1 cellular context compared by ENCODE assay signal in the genomic region with DNA sequence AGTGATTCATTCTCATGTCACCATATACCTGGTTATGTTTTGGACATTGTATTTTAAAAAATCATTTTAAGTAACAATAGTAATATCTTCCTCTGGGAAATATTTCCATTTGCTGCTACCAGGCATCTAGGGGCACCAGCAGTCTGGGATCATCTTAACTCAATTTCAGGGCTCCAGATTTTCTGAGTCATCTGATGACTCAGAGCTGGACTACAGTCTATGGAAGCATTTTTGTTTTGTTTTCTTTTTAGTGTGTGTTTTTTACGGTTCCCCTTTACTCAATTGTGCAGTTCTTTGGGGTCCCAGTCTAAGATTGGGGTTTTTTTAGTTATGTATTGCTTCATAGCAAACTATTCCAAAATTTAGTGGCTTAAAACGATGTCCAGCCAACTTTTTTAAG.
A peak's percentile ranks its signal among the peaks of the same experiment; 100 is the strongest.
TF ChIP-seq lines count a peak whose summit lies in the region.

No MANE protein-coding gene starts in this region.

TF ChIP-seq in K562, 482 proteins besides CTCF, POLR2A, EP300 and RAD21 (continued from another document and continues in another):
- TF ChIP-seq, protein P1, sequence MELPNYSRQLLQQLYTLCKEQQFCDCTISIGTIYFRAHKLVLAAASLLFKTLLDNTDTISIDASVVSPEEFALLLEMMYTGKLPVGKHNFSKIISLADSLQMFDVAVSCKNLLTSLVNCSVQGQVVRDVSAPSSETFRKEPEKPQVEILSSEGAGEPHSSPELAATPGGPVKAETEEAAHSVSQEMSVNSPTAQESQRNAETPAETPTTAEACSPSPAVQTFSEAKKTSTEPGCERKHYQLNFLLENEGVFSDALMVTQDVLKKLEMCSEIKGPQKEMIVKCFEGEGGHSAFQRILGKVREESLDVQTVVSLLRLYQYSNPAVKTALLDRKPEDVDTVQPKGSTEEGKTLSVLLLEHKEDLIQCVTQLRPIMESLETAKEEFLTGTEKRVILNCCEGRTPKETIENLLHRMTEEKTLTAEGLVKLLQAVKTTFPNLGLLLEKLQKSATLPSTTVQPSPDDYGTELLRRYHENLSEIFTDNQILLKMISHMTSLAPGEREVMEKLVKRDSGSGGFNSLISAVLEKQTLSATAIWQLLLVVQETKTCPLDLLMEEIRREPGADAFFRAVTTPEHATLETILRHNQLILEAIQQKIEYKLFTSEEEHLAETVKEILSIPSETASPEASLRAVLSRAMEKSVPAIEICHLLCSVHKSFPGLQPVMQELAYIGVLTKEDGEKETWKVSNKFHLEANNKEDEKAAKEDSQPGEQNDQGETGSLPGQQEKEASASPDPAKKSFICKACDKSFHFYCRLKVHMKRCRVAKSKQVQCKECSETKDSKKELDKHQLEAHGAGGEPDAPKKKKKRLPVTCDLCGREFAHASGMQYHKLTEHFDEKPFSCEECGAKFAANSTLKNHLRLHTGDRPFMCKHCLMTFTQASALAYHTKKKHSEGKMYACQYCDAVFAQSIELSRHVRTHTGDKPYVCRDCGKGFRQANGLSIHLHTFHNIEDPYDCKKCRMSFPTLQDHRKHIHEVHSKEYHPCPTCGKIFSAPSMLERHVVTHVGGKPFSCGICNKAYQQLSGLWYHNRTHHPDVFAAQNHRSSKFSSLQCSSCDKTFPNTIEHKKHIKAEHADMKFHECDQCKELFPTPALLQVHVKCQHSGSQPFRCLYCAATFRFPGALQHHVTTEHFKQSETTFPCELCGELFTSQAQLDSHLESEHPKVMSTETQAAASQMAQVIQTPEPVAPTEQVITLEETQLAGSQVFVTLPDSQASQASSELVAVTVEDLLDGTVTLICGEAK (IDR thresholded peaks at IDR 0.05), result no peak
- TF ChIP-seq, protein P1 (CRISPR knock-in tag; IDR thresholded peaks at IDR 0.05), result no peak
- TF ChIP-seq NR2F6 (CRISPR knock-in tag; IDR thresholded peaks at IDR 0.05) (no peak), POLR2B (IDR thresholded peaks at IDR 0.05; ENCODE audit: low read depth, partially characterized antibody) (no peak), ZNF436 (CRISPR knock-in tag; IDR thresholded peaks at IDR 0.05) (no peak), HMGN3 (IDR thresholded peaks at IDR 0.05; ENCODE audit: borderline replicate concordance, extremely low read depth, insufficient read length, low read depth, low read length) (no peak), ZBTB1 (CRISPR knock-in tag; IDR thresholded peaks at IDR 0.05; ENCODE audit: borderline replicate concordance, low read depth) (no peak), POLR3G (IDR thresholded peaks at IDR 0.05; ENCODE audit: extremely low read depth, insufficient read length, insufficient replicate concordance) (no peak), ERF (CRISPR knock-in tag; IDR thresholded peaks at IDR 0.05) (no peak), ARID1B (IDR thresholded peaks at IDR 0.05) (peak; percentile 77), ZNF12 (CRISPR knock-in tag; IDR thresholded peaks at IDR 0.05) (no peak), MECOM (CRISPR knock-in tag; IDR thresholded peaks at IDR 0.05) (no peak), ZNF184 (CRISPR knock-in tag; IDR thresholded peaks at IDR 0.05) (no peak), FOS (IDR thresholded peaks at IDR 0.05; ENCODE audit: extremely low read depth, insufficient read length) (peak; percentile 76), WHSC1 (IDR thresholded peaks at IDR 0.05; ENCODE audit: low read length) (no peak)
- TF ChIP-seq, protein P2, sequence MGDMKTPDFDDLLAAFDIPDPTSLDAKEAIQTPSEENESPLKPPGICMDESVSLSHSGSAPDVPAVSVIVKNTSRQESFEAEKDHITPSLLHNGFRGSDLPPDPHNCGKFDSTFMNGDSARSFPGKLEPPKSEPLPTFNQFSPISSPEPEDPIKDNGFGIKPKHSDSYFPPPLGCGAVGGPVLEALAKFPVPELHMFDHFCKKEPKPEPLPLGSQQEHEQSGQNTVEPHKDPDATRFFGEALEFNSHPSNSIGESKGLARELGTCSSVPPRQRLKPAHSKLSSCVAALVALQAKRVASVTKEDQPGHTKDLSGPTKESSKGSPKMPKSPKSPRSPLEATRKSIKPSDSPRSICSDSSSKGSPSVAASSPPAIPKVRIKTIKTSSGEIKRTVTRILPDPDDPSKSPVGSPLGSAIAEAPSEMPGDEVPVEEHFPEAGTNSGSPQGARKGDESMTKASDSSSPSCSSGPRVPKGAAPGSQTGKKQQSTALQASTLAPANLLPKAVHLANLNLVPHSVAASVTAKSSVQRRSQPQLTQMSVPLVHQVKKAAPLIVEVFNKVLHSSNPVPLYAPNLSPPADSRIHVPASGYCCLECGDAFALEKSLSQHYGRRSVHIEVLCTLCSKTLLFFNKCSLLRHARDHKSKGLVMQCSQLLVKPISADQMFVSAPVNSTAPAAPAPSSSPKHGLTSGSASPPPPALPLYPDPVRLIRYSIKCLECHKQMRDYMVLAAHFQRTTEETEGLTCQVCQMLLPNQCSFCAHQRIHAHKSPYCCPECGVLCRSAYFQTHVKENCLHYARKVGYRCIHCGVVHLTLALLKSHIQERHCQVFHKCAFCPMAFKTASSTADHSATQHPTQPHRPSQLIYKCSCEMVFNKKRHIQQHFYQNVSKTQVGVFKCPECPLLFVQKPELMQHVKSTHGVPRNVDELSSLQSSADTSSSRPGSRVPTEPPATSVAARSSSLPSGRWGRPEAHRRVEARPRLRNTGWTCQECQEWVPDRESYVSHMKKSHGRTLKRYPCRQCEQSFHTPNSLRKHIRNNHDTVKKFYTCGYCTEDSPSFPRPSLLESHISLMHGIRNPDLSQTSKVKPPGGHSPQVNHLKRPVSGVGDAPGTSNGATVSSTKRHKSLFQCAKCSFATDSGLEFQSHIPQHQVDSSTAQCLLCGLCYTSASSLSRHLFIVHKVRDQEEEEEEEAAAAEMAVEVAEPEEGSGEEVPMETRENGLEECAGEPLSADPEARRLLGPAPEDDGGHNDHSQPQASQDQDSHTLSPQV (IDR thresholded peaks at IDR 0.05), result no peak
- TF ChIP-seq, protein P3, sequence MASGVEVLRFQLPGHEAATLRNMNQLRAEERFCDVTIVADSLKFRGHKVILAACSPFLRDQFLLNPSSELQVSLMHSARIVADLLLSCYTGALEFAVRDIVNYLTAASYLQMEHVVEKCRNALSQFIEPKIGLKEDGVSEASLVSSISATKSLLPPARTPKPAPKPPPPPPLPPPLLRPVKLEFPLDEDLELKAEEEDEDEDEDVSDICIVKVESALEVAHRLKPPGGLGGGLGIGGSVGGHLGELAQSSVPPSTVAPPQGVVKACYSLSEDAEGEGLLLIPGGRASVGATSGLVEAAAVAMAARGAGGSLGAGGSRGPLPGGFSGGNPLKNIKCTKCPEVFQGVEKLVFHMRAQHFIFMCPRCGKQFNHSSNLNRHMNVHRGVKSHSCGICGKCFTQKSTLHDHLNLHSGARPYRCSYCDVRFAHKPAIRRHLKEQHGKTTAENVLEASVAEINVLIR (CRISPR knock-in tag; IDR thresholded peaks at IDR 0.05), result no peak
- TF ChIP-seq, protein P4, sequence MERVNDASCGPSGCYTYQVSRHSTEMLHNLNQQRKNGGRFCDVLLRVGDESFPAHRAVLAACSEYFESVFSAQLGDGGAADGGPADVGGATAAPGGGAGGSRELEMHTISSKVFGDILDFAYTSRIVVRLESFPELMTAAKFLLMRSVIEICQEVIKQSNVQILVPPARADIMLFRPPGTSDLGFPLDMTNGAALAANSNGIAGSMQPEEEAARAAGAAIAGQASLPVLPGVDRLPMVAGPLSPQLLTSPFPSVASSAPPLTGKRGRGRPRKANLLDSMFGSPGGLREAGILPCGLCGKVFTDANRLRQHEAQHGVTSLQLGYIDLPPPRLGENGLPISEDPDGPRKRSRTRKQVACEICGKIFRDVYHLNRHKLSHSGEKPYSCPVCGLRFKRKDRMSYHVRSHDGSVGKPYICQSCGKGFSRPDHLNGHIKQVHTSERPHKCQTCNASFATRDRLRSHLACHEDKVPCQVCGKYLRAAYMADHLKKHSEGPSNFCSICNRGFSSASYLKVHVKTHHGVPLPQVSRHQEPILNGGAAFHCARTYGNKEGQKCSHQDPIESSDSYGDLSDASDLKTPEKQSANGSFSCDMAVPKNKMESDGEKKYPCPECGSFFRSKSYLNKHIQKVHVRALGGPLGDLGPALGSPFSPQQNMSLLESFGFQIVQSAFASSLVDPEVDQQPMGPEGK (CRISPR knock-in tag; IDR thresholded peaks at IDR 0.05; ENCODE audit: borderline replicate concordance), result no peak
- TF ChIP-seq, protein P5, sequence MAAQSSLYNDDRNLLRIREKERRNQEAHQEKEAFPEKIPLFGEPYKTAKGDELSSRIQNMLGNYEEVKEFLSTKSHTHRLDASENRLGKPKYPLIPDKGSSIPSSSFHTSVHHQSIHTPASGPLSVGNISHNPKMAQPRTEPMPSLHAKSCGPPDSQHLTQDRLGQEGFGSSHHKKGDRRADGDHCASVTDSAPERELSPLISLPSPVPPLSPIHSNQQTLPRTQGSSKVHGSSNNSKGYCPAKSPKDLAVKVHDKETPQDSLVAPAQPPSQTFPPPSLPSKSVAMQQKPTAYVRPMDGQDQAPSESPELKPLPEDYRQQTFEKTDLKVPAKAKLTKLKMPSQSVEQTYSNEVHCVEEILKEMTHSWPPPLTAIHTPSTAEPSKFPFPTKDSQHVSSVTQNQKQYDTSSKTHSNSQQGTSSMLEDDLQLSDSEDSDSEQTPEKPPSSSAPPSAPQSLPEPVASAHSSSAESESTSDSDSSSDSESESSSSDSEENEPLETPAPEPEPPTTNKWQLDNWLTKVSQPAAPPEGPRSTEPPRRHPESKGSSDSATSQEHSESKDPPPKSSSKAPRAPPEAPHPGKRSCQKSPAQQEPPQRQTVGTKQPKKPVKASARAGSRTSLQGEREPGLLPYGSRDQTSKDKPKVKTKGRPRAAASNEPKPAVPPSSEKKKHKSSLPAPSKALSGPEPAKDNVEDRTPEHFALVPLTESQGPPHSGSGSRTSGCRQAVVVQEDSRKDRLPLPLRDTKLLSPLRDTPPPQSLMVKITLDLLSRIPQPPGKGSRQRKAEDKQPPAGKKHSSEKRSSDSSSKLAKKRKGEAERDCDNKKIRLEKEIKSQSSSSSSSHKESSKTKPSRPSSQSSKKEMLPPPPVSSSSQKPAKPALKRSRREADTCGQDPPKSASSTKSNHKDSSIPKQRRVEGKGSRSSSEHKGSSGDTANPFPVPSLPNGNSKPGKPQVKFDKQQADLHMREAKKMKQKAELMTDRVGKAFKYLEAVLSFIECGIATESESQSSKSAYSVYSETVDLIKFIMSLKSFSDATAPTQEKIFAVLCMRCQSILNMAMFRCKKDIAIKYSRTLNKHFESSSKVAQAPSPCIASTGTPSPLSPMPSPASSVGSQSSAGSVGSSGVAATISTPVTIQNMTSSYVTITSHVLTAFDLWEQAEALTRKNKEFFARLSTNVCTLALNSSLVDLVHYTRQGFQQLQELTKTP (IDR thresholded peaks at IDR 0.05; ENCODE audit: low read depth in 1 of 2, partially characterized antibody in 2 of 2), result peak in 1 of 2 experiments; percentile 60
- TF ChIP-seq, protein P6, sequence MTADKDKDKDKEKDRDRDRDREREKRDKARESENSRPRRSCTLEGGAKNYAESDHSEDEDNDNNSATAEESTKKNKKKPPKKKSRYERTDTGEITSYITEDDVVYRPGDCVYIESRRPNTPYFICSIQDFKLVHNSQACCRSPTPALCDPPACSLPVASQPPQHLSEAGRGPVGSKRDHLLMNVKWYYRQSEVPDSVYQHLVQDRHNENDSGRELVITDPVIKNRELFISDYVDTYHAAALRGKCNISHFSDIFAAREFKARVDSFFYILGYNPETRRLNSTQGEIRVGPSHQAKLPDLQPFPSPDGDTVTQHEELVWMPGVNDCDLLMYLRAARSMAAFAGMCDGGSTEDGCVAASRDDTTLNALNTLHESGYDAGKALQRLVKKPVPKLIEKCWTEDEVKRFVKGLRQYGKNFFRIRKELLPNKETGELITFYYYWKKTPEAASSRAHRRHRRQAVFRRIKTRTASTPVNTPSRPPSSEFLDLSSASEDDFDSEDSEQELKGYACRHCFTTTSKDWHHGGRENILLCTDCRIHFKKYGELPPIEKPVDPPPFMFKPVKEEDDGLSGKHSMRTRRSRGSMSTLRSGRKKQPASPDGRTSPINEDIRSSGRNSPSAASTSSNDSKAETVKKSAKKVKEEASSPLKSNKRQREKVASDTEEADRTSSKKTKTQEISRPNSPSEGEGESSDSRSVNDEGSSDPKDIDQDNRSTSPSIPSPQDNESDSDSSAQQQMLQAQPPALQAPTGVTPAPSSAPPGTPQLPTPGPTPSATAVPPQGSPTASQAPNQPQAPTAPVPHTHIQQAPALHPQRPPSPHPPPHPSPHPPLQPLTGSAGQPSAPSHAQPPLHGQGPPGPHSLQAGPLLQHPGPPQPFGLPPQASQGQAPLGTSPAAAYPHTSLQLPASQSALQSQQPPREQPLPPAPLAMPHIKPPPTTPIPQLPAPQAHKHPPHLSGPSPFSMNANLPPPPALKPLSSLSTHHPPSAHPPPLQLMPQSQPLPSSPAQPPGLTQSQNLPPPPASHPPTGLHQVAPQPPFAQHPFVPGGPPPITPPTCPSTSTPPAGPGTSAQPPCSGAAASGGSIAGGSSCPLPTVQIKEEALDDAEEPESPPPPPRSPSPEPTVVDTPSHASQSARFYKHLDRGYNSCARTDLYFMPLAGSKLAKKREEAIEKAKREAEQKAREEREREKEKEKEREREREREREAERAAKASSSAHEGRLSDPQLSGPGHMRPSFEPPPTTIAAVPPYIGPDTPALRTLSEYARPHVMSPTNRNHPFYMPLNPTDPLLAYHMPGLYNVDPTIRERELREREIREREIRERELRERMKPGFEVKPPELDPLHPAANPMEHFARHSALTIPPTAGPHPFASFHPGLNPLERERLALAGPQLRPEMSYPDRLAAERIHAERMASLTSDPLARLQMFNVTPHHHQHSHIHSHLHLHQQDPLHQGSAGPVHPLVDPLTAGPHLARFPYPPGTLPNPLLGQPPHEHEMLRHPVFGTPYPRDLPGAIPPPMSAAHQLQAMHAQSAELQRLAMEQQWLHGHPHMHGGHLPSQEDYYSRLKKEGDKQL (CRISPR knock-in tag; IDR thresholded peaks at IDR 0.05; ENCODE audit: borderline replicate concordance), result no peak
